In genomic region chr6:13678255-13678983, GRCh38 we compare ENCODE assay signal across 13 cellular contexts. TPM values are rescaled to one million over a fixed set of nuclear protein-coding genes. Genes with fewer than 3 reads are reported as not detected.
DNase-seq lines count a peak whose midpoint lies in the region; ATAC-seq and TF ChIP-seq lines count a peak whose summit lies in the region.
"Had no signal": no experiment of that assay in that cellular context is flagged by ENCODE, and none has a peak within 500 bp of the region (broad histone marks: within the 10 kb centered on the region; RNA-seq: fewer than 3 reads in every experiment).

No MANE protein-coding gene starts in this region.

- intact Hi-C loops in ovary (cut with DNase I): no loop called here

- H3K4me3 Mint-ChIP-seq in CD4-positive, CD25-positive, alpha-beta regulatory T cell: peak overlapping the region; percentile 17 to 66 (median 60)
- H3K4me3 Mint-ChIP-seq: activated T-cell treated with anti-CD3 and anti-CD28 coated beads, Interleukin-2, amount 50 U/mL, for 4 hours had no signal

- peak overlapping the region; percentile 24 to 93 (median 92) for H3K27ac Mint-ChIP-seq in CD4-positive, CD25-positive, alpha-beta regulatory T cell

- peaks cover 0 to 10% (median 7%) of the 10 kb centered on the region in 7 donors for H3K9me3 Mint-ChIP-seq in CD4-positive, CD25-positive, alpha-beta regulatory T cell

- no peaks in the 10 kb centered on the region for H3K27me3 Mint-ChIP-seq in CD4-positive, CD25-positive, alpha-beta regulatory T cell

- no peak for TF ChIP-seq CTCF in Loucy (conservative IDR thresholded peaks at IDR 0.05; ENCODE audit: low read length)
- TF ChIP-seq CTCF in ovary (IDR thresholded peaks at IDR 0.05): no peak
- TF ChIP-seq CTCF in tibial nerve (IDR thresholded peaks at IDR 0.05): no peak

- peaks cover 2% of the 10 kb centered on the region for H3K36me3 ChIP-seq in CD4-positive, CD25-positive, alpha-beta regulatory T cell (ENCODE audit: control insufficient read depth, insufficient read depth, low read length)
- H3K36me3 ChIP-seq in Loucy (ENCODE audit: insufficient read depth, low read length) (peaks cover 35% of the 10 kb centered on the region), ovary (no peaks in the 10 kb centered on the region), tibial nerve (peaks cover 0 to 24% (median 0%) of the 10 kb centered on the region in 3 donors)

- H3K36me3 Mint-ChIP-seq in CD4-positive, CD25-positive, alpha-beta regulatory T cell: peaks cover 15% of the 10 kb centered on the region

- H2AFZ ChIP-seq in Loucy (ENCODE audit: low read length): no peak overlapping the region

- WGBS in ovary, 3 donors: 29 to 37% (median 31%) methylated on average over 4 of the region's 4 CpGs
- WGBS in tibial nerve, 2 donors: 72 to 75% methylated on average over 4 of the region's 4 CpGs

- no peak for ATAC-seq in CD4-positive, CD25-positive, alpha-beta regulatory T cell (ENCODE audit: low read depth in 2 of 2)
- ATAC-seq in left lobe of liver: peak; percentile 71
- ATAC-seq in HG02571 (IDR thresholded peaks at IDR 0.05; ENCODE audit: unreplicated experiment): no peak
- ATAC-seq: activated T-cell treated with anti-CD3 and anti-CD28 coated beads, Interleukin-2, amount 50 U/mL, for 4 hours had no signal

- peaks cover 39% of the 10 kb centered on the region for H3K4me1 ChIP-seq in CD4-positive, CD25-positive, alpha-beta regulatory T cell (ENCODE audit: control insufficient read depth, insufficient read depth, low read length, poor library complexity, severe bottlenecking)
- H3K4me1 ChIP-seq in Loucy (ENCODE audit: insufficient read depth, low read length, poor library complexity, severe bottlenecking): peaks cover 26% of the 10 kb centered on the region
- H3K4me1 ChIP-seq in ovary (ENCODE audit: insufficient read depth): peaks cover 6% of the 10 kb centered on the region
- H3K4me1 ChIP-seq in tibial nerve: no peaks in the 10 kb centered on the region

- H3K9ac ChIP-seq in Loucy (ENCODE audit: low read depth, low read length, poor library complexity, severe bottlenecking): no peak overlapping the region

- H3K27me3 ChIP-seq in CD4-positive, CD25-positive, alpha-beta regulatory T cell (ENCODE audit: control insufficient read depth, insufficient read depth, low read length): no peaks in the 10 kb centered on the region
- H3K27me3 ChIP-seq in Loucy (ENCODE audit: insufficient read depth, low read length, poor library complexity, severe bottlenecking) (no peaks in the 10 kb centered on the region), ovary (no peaks in the 10 kb centered on the region), tibial nerve (no peaks in the 10 kb centered on the region)

- H4K20me1 ChIP-seq in Loucy (ENCODE audit: insufficient read depth, low read length, poor library complexity, severe bottlenecking): peaks cover 44% of the 10 kb centered on the region

- no peaks in the 10 kb centered on the region for H3K9me2 ChIP-seq in Loucy (replicated peaks; ENCODE audit: low read depth, low read length)

- H3K79me2 ChIP-seq in Loucy (ENCODE audit: insufficient read depth, low read length): peaks cover 96% of the 10 kb centered on the region

- peak overlapping the region; percentile 18 for H3K4me2 ChIP-seq in Loucy (ENCODE audit: low read depth, low read length, poor library complexity, severe bottlenecking)

- TF ChIP-seq POLR2A in ovary (IDR thresholded peaks at IDR 0.05): no peak
- TF ChIP-seq POLR2A in tibial nerve (IDR thresholded peaks at IDR 0.05): no peak

- TF ChIP-seq EP300 in ovary (IDR thresholded peaks at IDR 0.05): no peak
- TF ChIP-seq EP300 in tibial nerve (IDR thresholded peaks at IDR 0.05): no peak

- no peak for DNase-seq in CD4-positive, CD25-positive, alpha-beta regulatory T cell
- DNase-seq in dermis blood vessel endothelial cell (peak; percentile 64), left lobe of liver (ENCODE audit: low spot score) (no peak), NCI-H2227 (lab: John Stamatoyannopoulos, UW; ENCODE audit: unreplicated experiment) (no peak), ovary (no peak), tibial nerve (ENCODE audit: low spot score in 2 of 2) (no peak)
- DNase-seq: activated CD4-positive, alpha-beta T cell treated with anti-CD3 and anti-CD28 coated beads, Interleukin-2, amount 50 U/mL, for 1 hour; activated T-cell treated with anti-CD3 and anti-CD28 coated beads, Interleukin-2, amount 50 U/mL, for 4 hours; HCEC 1CT; NCI-H1930; occipital lobe had no signal

- H3K27ac ChIP-seq in CD4-positive, CD25-positive, alpha-beta regulatory T cell (ENCODE audit: insufficient read depth, low read length, poor library complexity, severe bottlenecking): no peak overlapping the region
- peak overlapping the region in 1 of 2 donors; percentile 32 for H3K27ac ChIP-seq in ovary
- H3K27ac ChIP-seq in tibial nerve: no peak overlapping the region

- H3K4me3 ChIP-seq in CD4-positive, CD25-positive, alpha-beta regulatory T cell (ENCODE audit: low read depth, low read length): peak overlapping the region; percentile 24
- H3K4me3 ChIP-seq in Loucy (ENCODE audit: low read length, poor library complexity, severe bottlenecking) (no peak overlapping the region), ovary (no peak overlapping the region), tibial nerve (no peak overlapping the region)

- peaks cover 3% of the 10 kb centered on the region; the same call in 1 of the 2 replicates for H3F3A ChIP-seq in Loucy (ENCODE audit: low read depth)

- H3K4me1 Mint-ChIP-seq in CD4-positive, CD25-positive, alpha-beta regulatory T cell: peaks cover 46 to 81% (median 64%) of the 10 kb centered on the region in 4 donors

- peaks cover 9 to 17% of the 10 kb centered on the region in 2 experiments for H3K9me3 ChIP-seq in CD4-positive, CD25-positive, alpha-beta regulatory T cell (ENCODE audit: control insufficient read depth in 2 of 2, low read length in 2 of 2)
- H3K9me3 ChIP-seq in Loucy (ENCODE audit: insufficient read depth, low read depth, low read length) (peaks cover 11% of the 10 kb centered on the region; the same call in 1 of the 2 replicates), ovary (no peaks in the 10 kb centered on the region), tibial nerve (peaks cover 0 to 31% (median 6%) of the 10 kb centered on the region in 4 donors)

RNA-seq across cellular contexts. Expression of gene RANBP9, which starts 33.2 kb away (rescaled TPM):
- total RNA-seq in CD4-positive, CD25-positive, alpha-beta regulatory T cell: 85.5 TPM
- polyA plus RNA-seq in CD4-positive, CD25-positive, alpha-beta regulatory T cell: 10 to 100 TPM in 2 of 4 donors, 1 to 10 TPM in 2; 5.6 to 11.1 (median 8.8) TPM
- 23.3 and 62.5 TPM in 2 replicates for total RNA-seq in dermis blood vessel endothelial cell
- 15.5 TPM for total RNA-seq in left lobe of liver
- total RNA-seq in ovary: 10 to 100 TPM; 26.5 to 40.8 (median 37.0) TPM
- polyA plus RNA-seq in ovary: 10 to 100 TPM; 24.8 to 50.6 TPM
- total RNA-seq in tibial nerve: 10 to 100 TPM; 28.5 to 38.4 (median 37.7) TPM
